In the genomic region with DNA sequence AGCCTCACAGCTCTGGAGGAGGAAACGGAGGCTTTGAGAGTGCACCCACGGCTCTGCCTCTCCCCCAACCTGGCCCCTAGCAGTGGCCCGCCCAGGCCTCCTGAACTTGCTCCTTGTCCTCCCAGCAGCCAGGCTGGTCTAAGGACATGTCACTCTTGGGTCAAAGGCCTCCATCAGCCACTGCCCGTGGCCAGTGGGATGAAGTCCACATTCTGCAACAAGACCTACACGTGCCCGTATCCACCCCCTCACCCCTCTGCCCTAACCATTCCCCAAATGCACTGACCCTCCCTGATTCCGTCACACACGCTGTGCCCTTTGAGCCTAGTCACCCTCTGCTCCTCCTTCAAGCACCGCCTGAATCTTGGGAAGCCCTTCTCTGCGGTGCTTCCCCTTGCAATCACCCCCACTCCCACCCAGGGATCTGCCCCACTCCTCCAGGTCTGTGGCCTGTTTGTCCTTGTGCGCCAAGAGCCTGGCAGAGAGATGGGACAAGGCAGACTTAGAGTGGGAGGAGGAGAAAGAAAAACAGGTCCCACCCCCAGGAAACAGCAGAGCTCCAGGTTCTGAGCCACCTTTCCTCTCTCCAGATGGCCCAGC, we compare ENCODE assay signal across 21 cellular contexts. TPM values are rescaled to one million over a fixed set of nuclear protein-coding genes. Genes with fewer than 3 reads are reported as not detected.
DNase-seq lines count a peak whose midpoint lies in the region; ATAC-seq and TF ChIP-seq lines count a peak whose summit lies in the region.
"Had no signal": no experiment of that assay in that cellular context is flagged by ENCODE, and none has a peak within 500 bp of the region (broad histone marks: within the 10 kb centered on the region; RNA-seq: fewer than 3 reads in every experiment).

No MANE protein-coding gene starts in this region.

- no peaks in the 10 kb centered on the region for H3K9me3 Mint-ChIP-seq in activated naive CD4-positive, alpha-beta T cell treated with anti-CD3 and anti-CD28 coated beads, Interleukin-2, amount 10 ng/mL, durations not matched to agents 7 days and 5 days
- H3K9me3 Mint-ChIP-seq: HFFc6 had no signal

- no peak overlapping the region for H3K4me3 Mint-ChIP-seq in activated naive CD4-positive, alpha-beta T cell treated with anti-CD3 and anti-CD28 coated beads, Interleukin-2, amount 10 ng/mL, durations not matched to agents 7 days and 5 days
- H3K4me3 Mint-ChIP-seq: HFFc6 had no signal

- peaks cover 0 to 39% (median 20%) of the 10 kb centered on the region in 4 donors for H3K36me3 ChIP-seq in right lobe of liver

- TF ChIP-seq CTCF in right lobe of liver (IDR thresholded peaks at IDR 0.05), result no peak

- no peak overlapping the region for H3K4me3 ChIP-seq in right lobe of liver
- H3K4me3 ChIP-seq: SK-N-MC had no signal

- 53% methylated on average over 5 of the region's 11 CpGs for WGBS in right lobe of liver (ENCODE audit: insufficient coverage, low coverage, low lambda C conversion rate, missing lambda C conversion rate)

- CTCF ChIA-PET in activated naive CD4-positive, alpha-beta T cell treated with anti-CD3 and anti-CD28 coated beads, Interleukin-2, amount 10 ng/mL, durations not matched to agents 7 days and 5 days (lab: Charles Lee), result interaction anchor here (1.2 kb wide), 1 partner anchor 8 kb away, joined by 4 read pairs; no protein-coding TSS in a partner anchor

- H3K27ac ChIP-seq in caudate nucleus (ENCODE audit: low read depth, low read length) (peak overlapping the region; percentile 21), right lobe of liver (peak overlapping the region in 2 of 3 donors; percentile 71 to 88)
- H3K27ac ChIP-seq: C4-2B, SK-N-MC had no signal

- TF ChIP-seq POLR2A in right lobe of liver (IDR thresholded peaks at IDR 0.05), result no peak

- no peaks in the 10 kb centered on the region for H3K27me3 ChIP-seq in right lobe of liver

- H3K9me3 ChIP-seq in right lobe of liver, result no peaks in the 10 kb centered on the region

- peaks cover 0 to 54% (median 26%) of the 10 kb centered on the region in 4 donors for H3K4me1 ChIP-seq in right lobe of liver

- peaks cover 15% of the 10 kb centered on the region for H3K36me3 Mint-ChIP-seq in activated naive CD4-positive, alpha-beta T cell treated with anti-CD3 and anti-CD28 coated beads, Interleukin-2, amount 10 ng/mL, durations not matched to agents 7 days and 5 days

- H3K27ac Mint-ChIP-seq in activated naive CD4-positive, alpha-beta T cell treated with anti-CD3 and anti-CD28 coated beads, Interleukin-2, amount 10 ng/mL, durations not matched to agents 7 days and 5 days, result peak overlapping the region; percentile 19
- H3K27ac Mint-ChIP-seq: HFFc6 had no signal

- no peaks in the 10 kb centered on the region for H3K27me3 Mint-ChIP-seq in activated naive CD4-positive, alpha-beta T cell treated with anti-CD3 and anti-CD28 coated beads, Interleukin-2, amount 10 ng/mL, durations not matched to agents 7 days and 5 days

- H3K4me1 Mint-ChIP-seq in activated naive CD4-positive, alpha-beta T cell treated with anti-CD3 and anti-CD28 coated beads, Interleukin-2, amount 10 ng/mL, durations not matched to agents 7 days and 5 days, result peaks cover 5% of the 10 kb centered on the region

- peak; percentile 60 to 80 (median 76) for ATAC-seq in right lobe of liver
- no peak for ATAC-seq in GM19023 (IDR thresholded peaks at IDR 0.05; ENCODE audit: unreplicated experiment)
- ATAC-seq: PC-3 had no signal

- intact Hi-C loops in right lobe of liver (cut with DNase I), result no loop called here

- no peak for DNase-seq in activated naive CD4-positive, alpha-beta T cell treated with anti-CD3 and anti-CD28 coated beads, Interleukin-2, amount 10 ng/mL, durations not matched to agents 7 days and 5 days
- no peak for DNase-seq in activated naive CD4-positive, alpha-beta T cell treated with Interleukin-2 at 50 U/mL for 16 hours
- DNase-seq in caudate nucleus (lab: John Stamatoyannopoulos, UW), result no peak
- DNase-seq in right lobe of liver, result peak; percentile 65 to 95 (median 92)
- DNase-seq in epidermal melanocyte (ENCODE audit: insufficient read length, low spot score), result no peak
- DNase-seq in NCI-H774 (lab: John Stamatoyannopoulos, UW), result no peak
- DNase-seq: 8988T, DMS53, GDM1, HFFc6, Karpas-422, MV-4-11, NCI-H1694 treated with DMSO at 0.1 percent for 48 hours, NCI-H2081 treated with DMSO at 0.1 percent for 48 hours, NCI-H2171 treated with DMSO at 0.1 percent for 48 hours, NCI-H524 treated with DMSO at 0.1 percent for 48 hours, PC-3, SHP77 treated with DMSO at 0.1 percent for 48 hours had no signal

RNA-seq across cellular contexts. Expression of gene TEF, which starts 37.5 kb away (rescaled TPM):
- total RNA-seq in right lobe of liver, result 10 to 100 TPM in 4 of 6 experiments, 1 to 10 TPM in 2; 6.1 to 28.9 (median 15.5) TPM

RNA-seq across cellular contexts. Expression of gene ZC3H7B, which starts 43.0 kb away (rescaled TPM):
- 10 to 100 TPM; 26.5 to 50.1 (median 42.7) TPM for total RNA-seq in right lobe of liver

RNA-seq across cellular contexts. Expression of gene RANGAP1, which starts 58.3 kb away (rescaled TPM):
- total RNA-seq in right lobe of liver, result 10 to 100 TPM; 27.4 to 56.3 (median 37.6) TPM

Comparison
In these comparisons a context has a peak if more than half of its experiments do, and no peak if none do; other contexts are left out.
1. DNase-seq: peak in right lobe of liver (3 of 3); none in activated naive CD4-positive, alpha-beta T cell treated with anti-CD3 and anti-CD28 coated beads, Interleukin-2, amount 10 ng/mL, durations not matched to agents 7 days and 5 days (single experiment), activated naive CD4-positive, alpha-beta T cell treated with Interleukin-2 at 50 U/mL for 16 hours (single experiment), caudate nucleus (0 of 61), epidermal melanocyte (single experiment) and NCI-H774 (single experiment).